Comparison of ENCODE assay signal across 1 cellular context in the genomic region with DNA sequence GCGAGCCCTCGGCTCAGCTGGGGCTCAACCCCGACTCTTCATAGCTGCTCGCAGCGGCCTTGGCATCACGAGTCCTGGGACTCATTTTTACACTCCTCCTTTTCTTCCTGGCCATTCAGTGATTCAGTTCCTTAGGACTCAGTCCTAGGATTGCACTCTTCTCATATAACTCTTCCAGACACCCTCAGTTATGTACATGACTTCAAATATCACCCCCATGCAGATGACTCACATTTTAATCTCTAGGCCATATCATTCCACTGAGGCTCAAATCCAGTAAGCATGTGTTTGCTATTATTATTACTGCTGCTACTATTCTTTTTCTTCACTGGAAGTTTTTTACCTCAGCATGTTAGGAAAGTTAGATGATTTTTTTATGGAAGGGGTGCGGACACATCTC.
TF ChIP-seq lines count a peak whose summit lies in the region.

No MANE protein-coding gene starts in this region.

TF ChIP-seq in IMR-90, 13 proteins besides CTCF, POLR2A, EP300 and RAD21:
- TF ChIP-seq ELK1 (IDR thresholded peaks at IDR 0.05; ENCODE audit: borderline replicate concordance, low read depth, low read length) (no peak), USF2 (IDR thresholded peaks at IDR 0.05; ENCODE audit: low read depth, low read length) (no peak), RCOR1 (IDR thresholded peaks at IDR 0.05; ENCODE audit: insufficient replicate concordance, low read length) (no peak), MAFK (IDR thresholded peaks at IDR 0.05; ENCODE audit: low read depth, low read length) (no peak), BHLHE40 (IDR thresholded peaks at IDR 0.05; ENCODE audit: low read depth, low read length) (no peak), CEBPB (IDR thresholded peaks at IDR 0.05; ENCODE audit: low read depth, low read length) (no peak), SMC3 (IDR thresholded peaks at IDR 0.05; ENCODE audit: low read depth, low read length) (no peak), MXI1 (IDR thresholded peaks at IDR 0.05; ENCODE audit: borderline replicate concordance, low read depth, low read length) (no peak), CHD1 (IDR thresholded peaks at IDR 0.05; ENCODE audit: low read depth, low read length) (no peak), RFX5 (IDR thresholded peaks at IDR 0.05; ENCODE audit: low read depth, low read length) (no peak), FOS (IDR thresholded peaks at IDR 0.05; ENCODE audit: low read depth, low read length) (no peak; the same call in 1 of the 2 replicates), MAZ (IDR thresholded peaks at IDR 0.05; ENCODE audit: borderline replicate concordance, low read depth, low read length) (no peak), NFE2L2 (IDR thresholded peaks at IDR 0.05; ENCODE audit: low read depth, low read length) (no peak)
